ENCODE assay signal across 9 cellular contexts in the genomic region with DNA sequence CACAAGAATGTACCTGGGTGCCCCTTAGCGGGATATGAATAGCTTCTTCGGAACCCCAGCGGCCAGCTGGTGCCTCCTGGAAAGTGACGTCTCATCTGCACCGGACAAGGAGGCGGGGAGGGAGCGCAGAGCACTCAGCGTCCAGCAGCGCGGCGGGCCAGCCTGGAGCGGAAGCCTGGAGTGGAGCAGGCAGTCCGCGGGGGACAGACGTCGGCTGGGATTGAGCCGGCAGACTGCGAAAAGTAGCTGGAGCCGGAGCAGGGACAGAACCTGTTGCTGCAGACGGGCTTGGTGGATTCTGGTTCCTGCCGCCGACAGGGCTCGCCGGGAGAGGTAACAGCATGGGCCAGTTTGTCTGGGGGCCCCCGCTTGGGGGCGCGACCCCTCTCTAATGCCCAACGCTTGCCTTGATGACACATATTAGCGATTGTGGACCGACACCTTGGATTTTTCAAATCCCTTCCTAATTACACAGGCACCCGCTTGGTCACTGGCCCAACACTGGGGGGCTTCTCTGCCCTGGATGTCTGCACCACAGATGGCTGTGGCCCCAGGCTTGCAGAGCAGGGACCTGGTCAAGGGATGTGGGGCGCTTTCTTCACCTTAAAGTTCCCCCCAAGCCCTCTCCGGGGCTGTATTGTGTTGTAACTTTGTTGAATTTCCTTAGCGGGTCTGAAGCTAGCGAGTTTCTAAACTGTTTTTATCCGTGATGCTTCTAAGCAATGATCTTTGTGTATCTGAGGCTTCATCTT. TPM values are rescaled to one million over a fixed set of nuclear protein-coding genes. Genes with fewer than 3 reads are reported as not detected.
DNase-seq lines count a peak whose midpoint lies in the region; ATAC-seq, FAIRE-seq and TF ChIP-seq lines count a peak whose summit lies in the region.
"Had no signal": no experiment of that assay in that cellular context is flagged by ENCODE, and none has a peak within 500 bp of the region (broad histone marks: within the 10 kb centered on the region; RNA-seq: fewer than 3 reads in every experiment).

A gene (plus strand): TSS at position 133 of the 752 bp plus-strand sequence. CDS start 96,592 bp downstream, outside the sequence.

- H3K9me3 ChIP-seq in astrocyte (ENCODE audit: insufficient read depth, low read depth, low read length), result no peaks in the 10 kb centered on the region

- peak; percentile 51 for DNase-seq in astrocyte (ENCODE audit: low read depth)
- peak; percentile 11 for DNase-seq in pulmonary artery endothelial cell (ENCODE audit: low read depth, low spot score)
- no peak for DNase-seq in activated CD8-positive, alpha-beta T cell treated with anti-CD3 and anti-CD28 coated beads, Interleukin-2, amount 10 ng/mL, durations not matched to agents 7 days and 5 days
- no peak for DNase-seq in HUDEP-2 (lab: John Stamatoyannopoulos, UW; ENCODE audit: unreplicated experiment in 76 of 76)
- no peak for DNase-seq in activated CD4-positive, alpha-beta T cell treated with anti-CD3 and anti-CD28 coated beads, Interleukin-2, amount 10 ng/mL, durations not matched to agents 7 days and 5 days
- DNase-seq: effector memory CD4-positive, alpha-beta T cell had no signal

- CTCF ChIA-PET in activated CD8-positive, alpha-beta T cell treated with anti-CD3 and anti-CD28 coated beads, Interleukin-2, amount 10 ng/mL, durations not matched to agents 7 days and 5 days (lab: Charles Lee), result no interaction called here
- CTCF ChIA-PET in activated CD4-positive, alpha-beta T cell treated with anti-CD3 and anti-CD28 coated beads, Interleukin-2, amount 10 ng/mL, durations not matched to agents 7 days and 5 days (lab: Charles Lee), result no interaction called here

- H3K27me3 Mint-ChIP-seq in astrocyte (ENCODE audit: low read depth, unreplicated experiment), result peaks cover 5% of the 10 kb centered on the region
- H3K27me3 Mint-ChIP-seq in activated CD8-positive, alpha-beta T cell treated with anti-CD3 and anti-CD28 coated beads, Interleukin-2, amount 10 ng/mL, durations not matched to agents 7 days and 5 days (ENCODE audit: low read depth), result peaks cover 12% of the 10 kb centered on the region
- H3K27me3 Mint-ChIP-seq in activated CD4-positive, alpha-beta T cell treated with anti-CD3 and anti-CD28 coated beads, Interleukin-2, amount 10 ng/mL, durations not matched to agents 7 days and 5 days, result peaks cover 20% of the 10 kb centered on the region

- POLR2A ChIA-PET in activated CD8-positive, alpha-beta T cell treated with anti-CD3 and anti-CD28 coated beads, Interleukin-2, amount 10 ng/mL, durations not matched to agents 7 days and 5 days (lab: Charles Lee), result no interaction called here
- POLR2A ChIA-PET in activated CD4-positive, alpha-beta T cell treated with anti-CD3 and anti-CD28 coated beads, Interleukin-2, amount 10 ng/mL, durations not matched to agents 7 days and 5 days (lab: Charles Lee), result no interaction called here

- no peaks in the 10 kb centered on the region for H3K4me1 Mint-ChIP-seq in astrocyte (ENCODE audit: low read depth, unreplicated experiment)
- H3K4me1 Mint-ChIP-seq in activated CD8-positive, alpha-beta T cell treated with anti-CD3 and anti-CD28 coated beads, Interleukin-2, amount 10 ng/mL, durations not matched to agents 7 days and 5 days (ENCODE audit: low read depth), result no peaks in the 10 kb centered on the region
- no peaks in the 10 kb centered on the region for H3K4me1 Mint-ChIP-seq in activated CD4-positive, alpha-beta T cell treated with anti-CD3 and anti-CD28 coated beads, Interleukin-2, amount 10 ng/mL, durations not matched to agents 7 days and 5 days

- H3K27ac ChIP-seq in astrocyte (ENCODE audit: low read depth, low read length), result no peak within 1 kb of the TSS

- H3K4me2 ChIP-seq in astrocyte (ENCODE audit: low read length), result peak within 1 kb of the TSS; percentile 85

- H3K36me3 ChIP-seq in astrocyte (ENCODE audit: insufficient read depth, low read length), result no peaks in the 10 kb centered on the region

- no peaks in the 10 kb centered on the region for H3K9me3 Mint-ChIP-seq in astrocyte (ENCODE audit: unreplicated experiment)
- H3K9me3 Mint-ChIP-seq in activated CD8-positive, alpha-beta T cell treated with anti-CD3 and anti-CD28 coated beads, Interleukin-2, amount 10 ng/mL, durations not matched to agents 7 days and 5 days (ENCODE audit: insufficient read depth), result no peaks in the 10 kb centered on the region
- no peaks in the 10 kb centered on the region for H3K9me3 Mint-ChIP-seq in activated CD4-positive, alpha-beta T cell treated with anti-CD3 and anti-CD28 coated beads, Interleukin-2, amount 10 ng/mL, durations not matched to agents 7 days and 5 days

- H3K79me2 ChIP-seq in astrocyte (ENCODE audit: insufficient read depth, low read length), result no peaks in the 10 kb centered on the region

- H2AFZ ChIP-seq in astrocyte (ENCODE audit: low read depth, low read length), result peak within 1 kb of the TSS; percentile 73

- no peaks in the 10 kb centered on the region for H3K27me3 ChIP-seq in astrocyte (ENCODE audit: insufficient read depth, low read length)

- peak within 1 kb of the TSS; percentile 51 for H3K9ac ChIP-seq in astrocyte (ENCODE audit: low read length)

- no peak for TF ChIP-seq CTCF in astrocyte (IDR thresholded peaks at IDR 0.05; ENCODE audit: insufficient read depth, low read depth, low read length)

- H3K4me3 ChIP-seq in GM08714 (ENCODE audit: low read length) (peak within 1 kb of the TSS; percentile 6; the same call in 1 of the 2 replicates), astrocyte (ENCODE audit: insufficient read depth, low read depth, low read length) (peak within 1 kb of the TSS; percentile 54), iPS-11a (ENCODE audit: low read depth, low read length) (peak within 1 kb of the TSS; percentile 52)

- H3K4me1 ChIP-seq in astrocyte (ENCODE audit: insufficient read depth, low read length), result no peaks in the 10 kb centered on the region

- ATAC-seq in activated CD8-positive, alpha-beta T cell treated with anti-CD3 and anti-CD28 coated beads, Interleukin-2, amount 10 ng/mL, durations not matched to agents 7 days and 5 days, result no peak
- no peak for ATAC-seq in HG02763 (IDR thresholded peaks at IDR 0.05; ENCODE audit: unreplicated experiment)

- H4K20me1 ChIP-seq in astrocyte (ENCODE audit: insufficient read depth, low read length), result no peaks in the 10 kb centered on the region

- FAIRE-seq in astrocyte (lab: Jason Lieb, UNC), result no peak

- no peaks in the 10 kb centered on the region for H3K36me3 Mint-ChIP-seq in astrocyte (ENCODE audit: low read depth, unreplicated experiment)
- no peaks in the 10 kb centered on the region for H3K36me3 Mint-ChIP-seq in activated CD8-positive, alpha-beta T cell treated with anti-CD3 and anti-CD28 coated beads, Interleukin-2, amount 10 ng/mL, durations not matched to agents 7 days and 5 days (ENCODE audit: low read depth)
- H3K36me3 Mint-ChIP-seq in activated CD4-positive, alpha-beta T cell treated with anti-CD3 and anti-CD28 coated beads, Interleukin-2, amount 10 ng/mL, durations not matched to agents 7 days and 5 days (ENCODE audit: low read depth), result no peaks in the 10 kb centered on the region

- peak within 1 kb of the TSS; percentile 81 for H3K4me3 Mint-ChIP-seq in astrocyte (ENCODE audit: unreplicated experiment)
- no peak within 1 kb of the TSS for H3K4me3 Mint-ChIP-seq in activated CD8-positive, alpha-beta T cell treated with anti-CD3 and anti-CD28 coated beads, Interleukin-2, amount 10 ng/mL, durations not matched to agents 7 days and 5 days
- no peak within 1 kb of the TSS for H3K4me3 Mint-ChIP-seq in activated CD4-positive, alpha-beta T cell treated with anti-CD3 and anti-CD28 coated beads, Interleukin-2, amount 10 ng/mL, durations not matched to agents 7 days and 5 days

- H3K27ac Mint-ChIP-seq in astrocyte (ENCODE audit: unreplicated experiment), result peak within 1 kb of the TSS; percentile 38
- no peak within 1 kb of the TSS for H3K27ac Mint-ChIP-seq in activated CD8-positive, alpha-beta T cell treated with anti-CD3 and anti-CD28 coated beads, Interleukin-2, amount 10 ng/mL, durations not matched to agents 7 days and 5 days
- H3K27ac Mint-ChIP-seq in activated CD4-positive, alpha-beta T cell treated with anti-CD3 and anti-CD28 coated beads, Interleukin-2, amount 10 ng/mL, durations not matched to agents 7 days and 5 days, result no peak within 1 kb of the TSS

RNA-seq across cellular contexts. Expression of the gene that starts here (rescaled TPM):
- total RNA-seq in astrocyte (0.64 and 0.70 TPM in 2 replicates), pulmonary artery endothelial cell (0.07 TPM in 1 of 2 replicates, not detected in the other)
- total RNA-seq in activated CD8-positive, alpha-beta T cell treated with anti-CD3 and anti-CD28 coated beads, Interleukin-2, amount 10 ng/mL, durations not matched to agents 7 days and 5 days, result not detected
- total RNA-seq in activated CD4-positive, alpha-beta T cell treated with anti-CD3 and anti-CD28 coated beads, Interleukin-2, amount 10 ng/mL, durations not matched to agents 7 days and 5 days, result not detected

Comparison
In these comparisons a context has a peak if more than half of its experiments do, and no peak if none do; other contexts are left out.
1. Peak in DNase-seq, H3K4me3 ChIP-seq, H3K9ac ChIP-seq and H3K4me2 ChIP-seq in astrocyte; RNA of the gene not detected or under 1 TPM.
2. Peak in DNase-seq in pulmonary artery endothelial cell; RNA of the gene not detected or under 1 TPM.